Comparison of ENCODE assay signal across 31 cellular contexts in the genomic region with DNA sequence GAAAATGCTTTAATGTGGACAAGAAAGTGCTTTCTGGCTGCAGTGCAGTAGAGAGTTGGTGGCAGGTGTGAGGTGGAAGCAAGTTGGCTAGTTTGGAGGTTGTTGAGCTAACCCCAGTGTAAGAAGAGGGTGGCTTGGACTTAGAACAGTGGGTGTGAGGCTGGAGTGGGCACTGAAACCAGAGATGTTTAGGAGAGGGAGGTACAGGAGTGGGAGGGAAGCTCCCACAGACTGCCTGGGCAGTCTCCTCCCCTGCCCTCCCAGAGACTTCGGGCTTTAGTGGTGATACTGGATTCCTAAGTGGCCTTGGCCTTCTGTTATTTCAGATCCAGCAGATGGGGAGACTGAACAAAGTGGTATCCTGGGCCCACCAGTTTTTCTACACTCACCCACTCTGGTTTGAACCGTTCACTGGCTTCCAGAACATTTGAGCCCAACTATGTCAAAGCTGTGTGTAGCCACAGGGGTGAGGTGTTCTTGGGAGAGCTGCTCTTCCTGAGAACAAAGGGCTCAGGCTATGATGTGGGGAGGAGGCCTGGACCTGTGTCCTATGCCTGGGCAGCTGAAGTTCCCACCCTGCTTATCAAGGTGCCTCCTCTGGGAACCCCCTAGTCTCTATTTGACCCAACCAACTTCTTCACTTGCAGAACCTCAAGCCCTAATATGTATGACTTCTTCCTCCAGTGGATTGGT. TPM values are rescaled to one million over a fixed set of nuclear protein-coding genes. Genes with fewer than 3 reads are reported as not detected.
"Had no signal": no experiment of that assay in that cellular context is flagged by ENCODE, and none has a peak within 500 bp of the region (broad histone marks: within the 10 kb centered on the region; RNA-seq: fewer than 3 reads in every experiment).

No MANE protein-coding gene starts in this region.

- DNase-seq: colonic mucosa; dermis blood vessel endothelial cell; effector memory CD4-positive, alpha-beta T cell; esophagus squamous epithelium; glutamatergic neuron; heart right ventricle; hippocampal formation; kidney glomerular epithelial cell; left colon; mesenchymal stem cell; naive thymus-derived CD4-positive, alpha-beta T cell; stimulated activated CD4-positive, alpha-beta T cell treated with anti-CD3 and anti-CD28 coated beads, Interleukin-12 subunit alpha, Interleukin-12 subunit beta, amount 100 ng/mL, for 4 hours; stimulated activated CD4-positive, alpha-beta T cell treated with anti-CD3 and anti-CD28 coated beads, Interleukin-1b, Interleukin-23, amount 100 ng/mL, for 48 hours; stimulated activated CD4-positive, alpha-beta T cell treated with anti-CD3 and anti-CD28 coated beads, Interleukin-4, amount 100 ng/mL, for 1 hour; stimulated activated CD8-positive, alpha-beta memory T cell treated with anti-CD3 and anti-CD28 coated beads, Interleukin-4, amount 100 ng/mL, for 48 hours; stimulated activated naive CD8-positive, alpha-beta T cell treated with anti-CD3 and anti-CD28 coated beads, Interleukin-15, Interleukin-2, amounts not matched to agents 100 U/mL and 50 U/mL, for 24 hours; substantia nigra; testis; tibial artery; uterus had no signal

- H3K4me3 ChIP-seq: colonic mucosa, esophagus squamous epithelium, heart right ventricle, neural progenitor cell, smooth muscle cell, testis, tibial artery, uterus had no signal

- H3K4me1 ChIP-seq: colonic mucosa, esophagus squamous epithelium, heart right ventricle, neural progenitor cell, parathyroid adenoma, testis, tibial artery, uterus had no signal

- H3K36me3 ChIP-seq: colonic mucosa, esophagus squamous epithelium, heart right ventricle, neural progenitor cell, tibial artery, uterus had no signal

- H3K9me3 ChIP-seq: colonic mucosa, esophagus squamous epithelium, testis, uterus had no signal

- H3K27me3 ChIP-seq: colonic mucosa, esophagus squamous epithelium, heart right ventricle, neural progenitor cell, testis, tibial artery, uterus had no signal

- ATAC-seq: heart right ventricle; naive thymus-derived CD4-positive, alpha-beta T cell; sciatic nerve; stimulated activated naive CD8-positive, alpha-beta T cell treated with anti-CD3 and anti-CD28 coated beads, Interleukin-15, Interleukin-2, amounts not matched to agents 100 U/mL and 50 U/mL, for 24 hours had no signal

- H3K27ac ChIP-seq: colonic mucosa, esophagus squamous epithelium, heart right ventricle, neural progenitor cell, parathyroid adenoma, testis, tibial artery, uterus had no signal

RNA-seq across cellular contexts. Expression of a gene that starts 19.9 kb away (rescaled TPM):
- total RNA-seq: chondrocyte; dermis blood vessel endothelial cell; endothelial cell of umbilical vein; epithelial cell of proximal tubule; left colon; lung microvascular endothelial cell; mesothelial cell of epicardium; naive thymus-derived CD4-positive, alpha-beta T cell; osteoblast; progenitor cell of endocrine pancreas; smooth muscle cell had no signal
